In the genomic region with DNA sequence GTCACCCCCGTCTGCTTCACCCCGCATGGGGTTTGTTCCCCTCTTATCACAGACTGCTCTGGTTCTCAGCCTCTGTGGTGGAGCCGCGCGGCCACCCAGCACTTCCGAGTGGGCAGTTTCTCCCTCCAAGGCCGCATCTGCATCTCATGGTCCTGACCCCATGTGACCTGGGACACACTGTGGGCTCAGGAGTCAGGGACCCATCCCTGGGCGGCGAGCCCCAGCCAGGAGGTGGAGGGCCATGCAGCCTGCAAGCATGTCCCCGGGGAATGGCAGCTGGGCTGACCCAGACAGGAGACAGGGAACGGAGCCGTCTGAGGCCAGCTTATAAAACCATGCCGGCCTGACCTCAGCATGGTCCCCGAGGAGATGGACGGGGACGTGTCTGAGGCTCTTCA, we compare ENCODE assay signal across 18 cellular contexts. TPM values are rescaled to one million over a fixed set of nuclear protein-coding genes. Genes with fewer than 3 reads are reported as not detected.
A peak's percentile ranks its signal among the peaks of the same experiment; 100 is the strongest.
DNase-seq lines count a peak whose midpoint lies in the region; ATAC-seq and TF ChIP-seq lines count a peak whose summit lies in the region.
"Had no signal": no experiment of that assay in that cellular context is flagged by ENCODE, and none has a peak within 500 bp of the region (broad histone marks: within the 10 kb centered on the region; RNA-seq: fewer than 3 reads in every experiment).

No MANE protein-coding gene starts in this region.

- peaks cover 5% of the 10 kb centered on the region for H3K4me1 Mint-ChIP-seq in activated CD4-positive, alpha-beta T cell treated with anti-CD3 and anti-CD28 coated beads, Interleukin-2, amount 10 ng/mL, durations not matched to agents 24 days and 14 days
- H3K4me1 Mint-ChIP-seq in neural progenitor cell, result peaks cover 34% of the 10 kb centered on the region

- H3K9me3 ChIP-seq in right atrium auricular region (no peaks in the 10 kb centered on the region), aorta (ENCODE audit: control insufficient read depth, low read length) (no peaks in the 10 kb centered on the region), neural progenitor cell (ENCODE audit: low read depth) (no peaks in the 10 kb centered on the region)

- ATAC-seq in Right ventricle myocardium inferior (peak; percentile 3), Right ventricle myocardium superior (ENCODE audit: poor library complexity) (no peak), sciatic nerve (peak; percentile 4), aorta (ENCODE audit: low FRiP score) (peak; percentile 28)
- ATAC-seq: activated CD8-positive, alpha-beta T cell treated with anti-CD3 and anti-CD28 coated beads, Interleukin-2, amount 10 ng/mL, durations not matched to agents 7 days and 5 days; activated T-cell treated with anti-CD3 and anti-CD28 coated beads, Interleukin-2, amount 50 U/mL, for 4 hours had no signal

- H3K27ac Mint-ChIP-seq in activated CD4-positive, alpha-beta T cell treated with anti-CD3 and anti-CD28 coated beads, Interleukin-2, amount 10 ng/mL, durations not matched to agents 24 days and 14 days, result no peak overlapping the region
- no peak overlapping the region for H3K27ac Mint-ChIP-seq in neural progenitor cell
- H3K27ac Mint-ChIP-seq: activated CD8-positive, alpha-beta T cell treated with anti-CD3 and anti-CD28 coated beads, Interleukin-2, amount 10 ng/mL, durations not matched to agents 7 days and 5 days; activated naive CD4-positive, alpha-beta T cell treated with anti-CD3 and anti-CD28 coated beads, Interleukin-2, amount 50 U/mL, for 24 hours; stimulated activated naive CD8-positive, alpha-beta T cell treated with anti-CD3 and anti-CD28 coated beads, Interleukin-15, Interleukin-2, amounts not matched to agents 100 ng/mL and 50 ng/mL, for 24 hours had no signal

- no peak for TF ChIP-seq CTCF in right atrium auricular region (IDR thresholded peaks at IDR 0.05)
- no peak for TF ChIP-seq CTCF in neural progenitor cell (IDR thresholded peaks at IDR 0.05)

- 42 to 50% methylated on average over 16 of the region's 16 CpGs for WGBS in aorta, 2 donors

- no peaks in the 10 kb centered on the region for H3K79me2 ChIP-seq in neural progenitor cell (ENCODE audit: low read depth)

- no peak overlapping the region for H2AFZ ChIP-seq in neural progenitor cell (replicated peaks)

- peaks cover 2% of the 10 kb centered on the region for H3K27me3 Mint-ChIP-seq in activated CD4-positive, alpha-beta T cell treated with anti-CD3 and anti-CD28 coated beads, Interleukin-2, amount 10 ng/mL, durations not matched to agents 24 days and 14 days
- peaks cover 3% of the 10 kb centered on the region for H3K27me3 Mint-ChIP-seq in neural progenitor cell (ENCODE audit: insufficient read depth, low read depth)
- H3K27me3 Mint-ChIP-seq: activated naive CD4-positive, alpha-beta T cell treated with anti-CD3 and anti-CD28 coated beads, Interleukin-2, amount 50 U/mL, for 24 hours; stimulated activated naive CD8-positive, alpha-beta T cell treated with anti-CD3 and anti-CD28 coated beads, Interleukin-15, Interleukin-2, amounts not matched to agents 100 ng/mL and 50 ng/mL, for 24 hours had no signal

- H3K9ac ChIP-seq in neural progenitor cell, result no peak overlapping the region

- DNase-seq in Right ventricle myocardium inferior (ENCODE audit: missing footprints), result no peak
- no peak for DNase-seq in Right ventricle myocardium superior
- DNase-seq in right atrium auricular region (ENCODE audit: low spot score), result no peak
- DNase-seq in sciatic nerve (ENCODE audit: low spot score), result no peak
- peak in 1 of 2 donors; percentile 59 for DNase-seq in aorta
- DNase-seq in activated CD4-positive, alpha-beta T cell treated with anti-CD3 and anti-CD28 coated beads, Interleukin-2, amount 10 ng/mL, durations not matched to agents 24 days and 14 days, result no peak
- no peak for DNase-seq in neural progenitor cell (ENCODE audit: low spot score)
- no peak for DNase-seq in T-helper 1 cell
- DNase-seq: activated CD4-positive, CD25-positive, alpha-beta regulatory T cell; activated CD8-positive, alpha-beta T cell treated with anti-CD3 and anti-CD28 coated beads, Interleukin-2, amount 10 ng/mL, durations not matched to agents 7 days and 5 days; activated T-cell treated with anti-CD3 and anti-CD28 coated beads, Interleukin-2, amount 50 U/mL, for 4 hours; NCI-H1436 treated with DMSO at 0.1 percent for 48 hours; NCI-H69; OCI-M1; retina; stimulated activated CD4-positive, alpha-beta T cell treated with anti-CD3 and anti-CD28 coated beads, Interleukin-1b, Interleukin-23, amount 100 ng/mL, for 48 hours had no signal

- H3K27ac ChIP-seq in right atrium auricular region (peak overlapping the region; percentile 72 to 80), aorta (ENCODE audit: low read depth in 1 of 2, low read length in 2 of 2) (no peak overlapping the region), neural progenitor cell (no peak overlapping the region)

- H3K27me3 ChIP-seq in right atrium auricular region, result no peaks in the 10 kb centered on the region
- H3K27me3 ChIP-seq in aorta (ENCODE audit: control insufficient read depth in 1 of 2, insufficient read depth in 2 of 2, low read length in 1 of 2), result no peaks in the 10 kb centered on the region
- H3K27me3 ChIP-seq in neural progenitor cell, result no peaks in the 10 kb centered on the region

- no peaks in the 10 kb centered on the region for H3K36me3 ChIP-seq in right atrium auricular region
- H3K36me3 ChIP-seq in aorta (ENCODE audit: control insufficient read depth in 1 of 2, insufficient read depth in 2 of 2, low read length in 1 of 2), result no peaks in the 10 kb centered on the region
- no peaks in the 10 kb centered on the region for H3K36me3 ChIP-seq in neural progenitor cell

- H3F3A ChIP-seq in neural progenitor cell (ENCODE audit: low read depth), result peaks cover 13% of the 10 kb centered on the region

- H3K4me3 Mint-ChIP-seq in activated CD4-positive, alpha-beta T cell treated with anti-CD3 and anti-CD28 coated beads, Interleukin-2, amount 10 ng/mL, durations not matched to agents 24 days and 14 days, result no peak overlapping the region
- H3K4me3 Mint-ChIP-seq in neural progenitor cell, result no peak overlapping the region
- H3K4me3 Mint-ChIP-seq: activated CD8-positive, alpha-beta T cell treated with anti-CD3 and anti-CD28 coated beads, Interleukin-2, amount 10 ng/mL, durations not matched to agents 7 days and 5 days; activated naive CD4-positive, alpha-beta T cell treated with anti-CD3 and anti-CD28 coated beads, Interleukin-2, amount 50 U/mL, for 24 hours; activated T-cell treated with anti-CD3 and anti-CD28 coated beads, Interleukin-2, amount 50 U/mL, for 4 hours; stimulated activated naive CD8-positive, alpha-beta T cell treated with anti-CD3 and anti-CD28 coated beads, Interleukin-15, Interleukin-2, amounts not matched to agents 100 ng/mL and 50 ng/mL, for 24 hours had no signal

- no peaks in the 10 kb centered on the region for H3K36me3 Mint-ChIP-seq in activated CD4-positive, alpha-beta T cell treated with anti-CD3 and anti-CD28 coated beads, Interleukin-2, amount 10 ng/mL, durations not matched to agents 24 days and 14 days (ENCODE audit: low read depth)
- peaks cover 5% of the 10 kb centered on the region for H3K36me3 Mint-ChIP-seq in neural progenitor cell
- H3K36me3 Mint-ChIP-seq: activated naive CD4-positive, alpha-beta T cell treated with anti-CD3 and anti-CD28 coated beads, Interleukin-2, amount 50 U/mL, for 24 hours had no signal

- H4K20me1 ChIP-seq in neural progenitor cell (ENCODE audit: low read depth), result no peaks in the 10 kb centered on the region

- H3K4me1 ChIP-seq in right atrium auricular region (peaks cover 0 to 39% of the 10 kb centered on the region in 2 donors), aorta (ENCODE audit: control insufficient read depth in 1 of 2, insufficient read depth in 2 of 2, low read length in 2 of 2) (no peaks in the 10 kb centered on the region), neural progenitor cell (peaks cover 24% of the 10 kb centered on the region)

- H3K9me3 Mint-ChIP-seq in activated CD4-positive, alpha-beta T cell treated with anti-CD3 and anti-CD28 coated beads, Interleukin-2, amount 10 ng/mL, durations not matched to agents 24 days and 14 days, result no peaks in the 10 kb centered on the region
- H3K9me3 Mint-ChIP-seq in neural progenitor cell, result no peaks in the 10 kb centered on the region
- H3K9me3 Mint-ChIP-seq: activated naive CD4-positive, alpha-beta T cell treated with anti-CD3 and anti-CD28 coated beads, Interleukin-2, amount 50 U/mL, for 24 hours; activated T-cell treated with anti-CD3 and anti-CD28 coated beads, Interleukin-2, amount 50 U/mL, for 4 hours; stimulated activated naive CD8-positive, alpha-beta T cell treated with anti-CD3 and anti-CD28 coated beads, Interleukin-15, Interleukin-2, amounts not matched to agents 100 ng/mL and 50 ng/mL, for 24 hours had no signal

- intact Hi-C loops in Right ventricle myocardium inferior (cut with DNase I) (loop anchor here (2.0 to 5.0 kb wide), 3 partner anchors 20 to 56 kb away; no protein-coding TSS in a partner anchor), Right ventricle myocardium superior (cut with DNase I) (no loop called here), sciatic nerve (cut with DNase I) (no loop called here), aorta (cut with DNase I) (loop anchor here in 1 of 2 donors (5.0 kb wide), 1 partner anchor 49 kb away; a partner anchor contains a TSS)
- intact Hi-C loops in activated CD4-positive, alpha-beta T cell treated with anti-CD3 and anti-CD28 coated beads, Interleukin-2, amount 10 ng/mL, durations not matched to agents 24 days and 14 days (cut with micrococcal nuclease), result no loop called here

- H3K4me3 ChIP-seq in right atrium auricular region (peak overlapping the region in 1 of 2 donors; percentile 6), aorta (ENCODE audit: low read length in 2 of 2) (no peak overlapping the region), neural progenitor cell (no peak overlapping the region)

- H3K4me2 ChIP-seq in neural progenitor cell, result no peak overlapping the region

RNA-seq across cellular contexts. Expression of a gene that starts 25.2 kb away (rescaled TPM):
- total RNA-seq in Right ventricle myocardium inferior (15.8 TPM), Right ventricle myocardium superior (12.6 TPM), right atrium auricular region (10 to 100 TPM in 1 of 2 donors, 1 to 10 TPM in 1; 7.0 to 11.1 TPM), sciatic nerve (38.6 TPM), aorta (10 to 100 TPM; 58.9 to 79.9 TPM), neural progenitor cell (ENCODE audit: low replicate concordance) (13.2 and 60.0 TPM in 2 replicates)
- polyA plus RNA-seq in aorta, result 10 to 100 TPM; 10.5 to 14.9 TPM
- 35.6 and 38.0 TPM in 2 replicates for total RNA-seq in activated CD4-positive, alpha-beta T cell treated with anti-CD3 and anti-CD28 coated beads, Interleukin-2, amount 10 ng/mL, durations not matched to agents 24 days and 14 days

RNA-seq across cellular contexts. Expression of a gene that starts 47.8 kb away (rescaled TPM):
- total RNA-seq in Right ventricle myocardium inferior, result 11.5 TPM
- 9.9 TPM for total RNA-seq in Right ventricle myocardium superior
- 1 to 10 TPM; 6.6 to 9.1 TPM for total RNA-seq in right atrium auricular region
- 21.4 TPM for total RNA-seq in sciatic nerve
- 10 to 100 TPM; 12.0 to 18.2 TPM for total RNA-seq in aorta
- polyA plus RNA-seq in aorta, result 10 to 100 TPM in 1 of 2 donors, 1 to 10 TPM in 1; 6.1 to 10.5 TPM
- 11.7 and 12.3 TPM in 2 replicates for total RNA-seq in activated CD4-positive, alpha-beta T cell treated with anti-CD3 and anti-CD28 coated beads, Interleukin-2, amount 10 ng/mL, durations not matched to agents 24 days and 14 days
- 4.6 and 10.1 TPM in 2 replicates for total RNA-seq in neural progenitor cell (ENCODE audit: low replicate concordance)

RNA-seq across cellular contexts. Expression of a gene that starts 51.2 kb away (rescaled TPM):
- total RNA-seq in Right ventricle myocardium inferior, result 14.8 TPM
- total RNA-seq in Right ventricle myocardium superior, result 14.7 TPM
- 10 to 100 TPM; 20.9 to 24.6 TPM for total RNA-seq in right atrium auricular region
- total RNA-seq in sciatic nerve, result 22.0 TPM
- total RNA-seq in aorta, result 10 to 100 TPM; 14.8 to 24.3 TPM
- 10 to 100 TPM; 11.8 to 63.9 TPM for polyA plus RNA-seq in aorta
- 39.5 and 40.9 TPM in 2 replicates for total RNA-seq in activated CD4-positive, alpha-beta T cell treated with anti-CD3 and anti-CD28 coated beads, Interleukin-2, amount 10 ng/mL, durations not matched to agents 24 days and 14 days
- 9.3 and 52.2 TPM in 2 replicates for total RNA-seq in neural progenitor cell (ENCODE audit: low replicate concordance)

Comparison
In these comparisons a context has a peak if more than half of its experiments do, and no peak if none do; other contexts are left out.
1. H3K27ac ChIP-seq: peak in right atrium auricular region (2 of 2); none in aorta (0 of 2) and neural progenitor cell (single experiment).